27 cellular contexts compared by ENCODE assay signal in genomic region chr12:62695696-62696095, GRCh38.
DNase-seq lines count a peak whose midpoint lies in the region; FAIRE-seq and TF ChIP-seq lines count a peak whose summit lies in the region.
"Had no signal": no experiment of that assay in that cellular context is flagged by ENCODE, and none has a peak within 500 bp of the region (broad histone marks: within the 10 kb centered on the region; RNA-seq: fewer than 3 reads in every experiment).

No MANE protein-coding gene starts in this region.

- H2BK5ac ChIP-seq in neuronal stem cell (ENCODE audit: low read length): no peak overlapping the region

- TF ChIP-seq CTCF in OCI-LY3 (IDR thresholded peaks at IDR 0.05; ENCODE audit: low read depth, low read length): no peak

- H3K27ac ChIP-seq in OCI-LY3 (ENCODE audit: low read length) (no peak overlapping the region), neuronal stem cell (replicated peaks; ENCODE audit: low read length) (no peak overlapping the region), small intestine (ENCODE audit: low read depth in 1 of 2, low read length in 1 of 2) (no peak overlapping the region)
- H3K27ac ChIP-seq: 22Rv1, SK-N-MC had no signal

- peaks cover 15% of the 10 kb centered on the region for H3K4me1 Mint-ChIP-seq in activated CD4-positive, alpha-beta T cell treated with anti-CD3 and anti-CD28 coated beads, Interleukin-2, amount 10 ng/mL, durations not matched to agents 24 days and 14 days
- peaks cover 22% of the 10 kb centered on the region for H3K4me1 Mint-ChIP-seq in dendritic cell treated with granulocyte-macrophage colony-stimulating factor and Interleukin-4, amounts not matched to agents 40 ng/mL and 50 ng/mL, for 4 days (ENCODE audit: low read depth)
- H3K4me1 Mint-ChIP-seq: CD4-positive, CD25-positive, alpha-beta regulatory T cell had no signal

- H2BK12ac ChIP-seq in neuronal stem cell (ENCODE audit: low read length): no peak overlapping the region

- no peak overlapping the region for H4K8ac ChIP-seq in neuronal stem cell (ENCODE audit: low read depth, low read length)

- H3K18ac ChIP-seq in neuronal stem cell (ENCODE audit: low read length): peak overlapping the region; percentile 6

- H3K36me3 ChIP-seq in OCI-LY3 (replicated peaks; ENCODE audit: low read depth, low read length) (no peaks in the 10 kb centered on the region), neuronal stem cell (replicated peaks in 1 of 2; ENCODE audit: control insufficient read depth in 2 of 2, insufficient read depth in 2 of 2, low read length in 2 of 2) (no peaks in the 10 kb centered on the region), small intestine (ENCODE audit: control insufficient read depth in 2 of 2, insufficient read depth in 2 of 2, low read length in 2 of 2) (no peaks in the 10 kb centered on the region)
- H3K36me3 ChIP-seq: BE2C had no signal

- H3K4me3 Mint-ChIP-seq in activated CD4-positive, alpha-beta T cell treated with anti-CD3 and anti-CD28 coated beads, Interleukin-2, amount 10 ng/mL, durations not matched to agents 24 days and 14 days: no peak overlapping the region
- H3K4me3 Mint-ChIP-seq in dendritic cell treated with granulocyte-macrophage colony-stimulating factor and Interleukin-4, amounts not matched to agents 40 ng/mL and 50 ng/mL, for 4 days: no peak overlapping the region
- H3K4me3 Mint-ChIP-seq: CD4-positive, CD25-positive, alpha-beta regulatory T cell; H9 had no signal

- no peak overlapping the region for H3K4ac ChIP-seq in neuronal stem cell (ENCODE audit: low read length)

- no peak overlapping the region for H3K4me3 ChIP-seq in OCI-LY3 (ENCODE audit: low read length)
- H3K4me3 ChIP-seq in neuronal stem cell (ENCODE audit: low read length in 2 of 2): no peak overlapping the region
- H3K4me3 ChIP-seq in small intestine (ENCODE audit: low read depth in 1 of 2, low read length in 2 of 2): no peak overlapping the region
- H3K4me3 ChIP-seq: SK-N-MC had no signal

- no peaks in the 10 kb centered on the region for H3K79me1 ChIP-seq in neuronal stem cell (ENCODE audit: low read depth, low read length)

- H3K36me3 Mint-ChIP-seq in activated CD4-positive, alpha-beta T cell treated with anti-CD3 and anti-CD28 coated beads, Interleukin-2, amount 10 ng/mL, durations not matched to agents 24 days and 14 days (ENCODE audit: low read depth): no peaks in the 10 kb centered on the region
- H3K36me3 Mint-ChIP-seq in dendritic cell treated with granulocyte-macrophage colony-stimulating factor and Interleukin-4, amounts not matched to agents 40 ng/mL and 50 ng/mL, for 4 days (ENCODE audit: low read depth): no peaks in the 10 kb centered on the region
- H3K36me3 Mint-ChIP-seq: CD4-positive, CD25-positive, alpha-beta regulatory T cell had no signal

- no peaks in the 10 kb centered on the region for H3K79me2 ChIP-seq in OCI-LY3 (ENCODE audit: low read length)

- no peak overlapping the region for H2BK120ac ChIP-seq in neuronal stem cell (ENCODE audit: low read depth, low read length)

- H2BK15ac ChIP-seq in neuronal stem cell (ENCODE audit: low read length): no peak overlapping the region

- WGBS in neuronal stem cell (ENCODE audit: extremely low coverage in 2 of 2, insufficient read length in 2 of 2, insufficient replicate concordance in 1 of 2), 2 donors: no CpG with 5 or more reads among the region's 2 CpGs
- WGBS in small intestine, 3 donors: 91 to 94% (median 94%) methylated on average over 2 of the region's 2 CpGs

- no peaks in the 10 kb centered on the region for H3K9me3 ChIP-seq in OCI-LY3 (ENCODE audit: insufficient read depth, low read length)
- peaks cover 0 to 6% of the 10 kb centered on the region in 2 donors for H3K9me3 ChIP-seq in neuronal stem cell (replicated peaks in 1 of 2; ENCODE audit: control insufficient read depth in 2 of 2, insufficient read depth in 1 of 2, low read depth in 1 of 2, low read length in 2 of 2)
- H3K9me3 ChIP-seq in small intestine (ENCODE audit: control insufficient read depth, low read depth): no peaks in the 10 kb centered on the region
- H3K9me3 ChIP-seq: BE2C had no signal

- no peak overlapping the region for H4K91ac ChIP-seq in neuronal stem cell (ENCODE audit: low read depth, low read length, poor library complexity)

- H2AFZ ChIP-seq in OCI-LY3 (ENCODE audit: low read depth, low read length) (no peak overlapping the region), neuronal stem cell (ENCODE audit: low read length) (no peak overlapping the region)

- intact Hi-C loops in activated CD4-positive, alpha-beta T cell treated with anti-CD3 and anti-CD28 coated beads, Interleukin-2, amount 10 ng/mL, durations not matched to agents 24 days and 14 days (cut with micrococcal nuclease): loop anchor here (5.0 kb wide), 1 partner anchor 62 kb away; no protein-coding TSS in a partner anchor
- intact Hi-C loops in dendritic cell treated with granulocyte-macrophage colony-stimulating factor and Interleukin-4, amounts not matched to agents 40 ng/mL and 50 ng/mL, for 4 days (cut with micrococcal nuclease): no loop called here

- DNase-seq in activated CD4-positive, alpha-beta T cell treated with anti-CD3 and anti-CD28 coated beads, Interleukin-2, amount 10 ng/mL, durations not matched to agents 24 days and 14 days: no peak
- no peak for DNase-seq in activated CD4-positive, alpha-beta T cell treated with anti-CD3 and anti-CD28 coated beads, Interleukin-2, amount 50 U/mL, for 48 hours
- DNase-seq in neuronal stem cell (ENCODE audit: low spot score): no peak
- DNase-seq in DMS 273 (lab: John Stamatoyannopoulos, UW; ENCODE audit: unreplicated experiment): no peak
- no peak for DNase-seq in small intestine
- no peak for DNase-seq in NOMO-1 (lab: John Stamatoyannopoulos, UW; ENCODE audit: unreplicated experiment in 2 of 2)
- DNase-seq: BE2C, DMS 273 treated with DMSO at 0.1 percent for 48 hours, DMS79, EL, H9, NCI-H1092 treated with DMSO at 0.1 percent for 48 hours, NCI-H1436, NCI-H187, NCI-H2081 treated with DMSO at 0.1 percent for 48 hours, NCI-H2171, NCI-H226, NCI-H510A, NCI-H69, SIG-M5 had no signal

- H3K9ac ChIP-seq in OCI-LY3 (ENCODE audit: low read length): no peak overlapping the region
- H3K9ac ChIP-seq in neuronal stem cell (ENCODE audit: low read depth, low read length, poor library complexity): no peak overlapping the region

- H4K20me1 ChIP-seq in OCI-LY3 (ENCODE audit: insufficient read depth, low read length): 0 out of 2 replicates have a peak, but pooled peaks cover 2% of the 10 kb centered on the region

- H3K4me1 ChIP-seq in OCI-LY3 (ENCODE audit: low read length): peaks cover 34% of the 10 kb centered on the region
- peaks cover 0 to 3% of the 10 kb centered on the region in 2 donors for H3K4me1 ChIP-seq in neuronal stem cell (ENCODE audit: control insufficient read depth in 2 of 2, insufficient read depth in 1 of 2, low read depth in 1 of 2, low read length in 2 of 2)
- H3K4me1 ChIP-seq in small intestine (ENCODE audit: control insufficient read depth in 2 of 2, insufficient read depth in 1 of 2, low read depth in 1 of 2, low read length in 1 of 2): peaks cover 0 to 2% of the 10 kb centered on the region in 2 donors
- H3K4me1 ChIP-seq: BE2C had no signal

- H3K4me2 ChIP-seq in OCI-LY3 (ENCODE audit: low read length) (peak overlapping the region; percentile 69), neuronal stem cell (ENCODE audit: insufficient read depth, low read length, poor library complexity, severe bottlenecking) (no peak overlapping the region)

- no peak overlapping the region for H2AK5ac ChIP-seq in neuronal stem cell (ENCODE audit: low read depth, low read length)

- H3K27ac Mint-ChIP-seq in activated CD4-positive, alpha-beta T cell treated with anti-CD3 and anti-CD28 coated beads, Interleukin-2, amount 10 ng/mL, durations not matched to agents 24 days and 14 days: peak overlapping the region; percentile 39
- peak overlapping the region; percentile 15 for H3K27ac Mint-ChIP-seq in dendritic cell treated with granulocyte-macrophage colony-stimulating factor and Interleukin-4, amounts not matched to agents 40 ng/mL and 50 ng/mL, for 4 days
- H3K27ac Mint-ChIP-seq: CD4-positive, CD25-positive, alpha-beta regulatory T cell had no signal

- H3K23ac ChIP-seq in neuronal stem cell (ENCODE audit: low read depth, low read length, poor library complexity): peak overlapping the region; percentile 20

- peaks cover 3% of the 10 kb centered on the region for H3K27me3 Mint-ChIP-seq in activated CD4-positive, alpha-beta T cell treated with anti-CD3 and anti-CD28 coated beads, Interleukin-2, amount 10 ng/mL, durations not matched to agents 24 days and 14 days
- H3K27me3 Mint-ChIP-seq in dendritic cell treated with granulocyte-macrophage colony-stimulating factor and Interleukin-4, amounts not matched to agents 40 ng/mL and 50 ng/mL, for 4 days: no peaks in the 10 kb centered on the region

- H3K14ac ChIP-seq in neuronal stem cell (ENCODE audit: low read length): no peak overlapping the region

- H3K9me3 Mint-ChIP-seq in activated CD4-positive, alpha-beta T cell treated with anti-CD3 and anti-CD28 coated beads, Interleukin-2, amount 10 ng/mL, durations not matched to agents 24 days and 14 days: no peaks in the 10 kb centered on the region
- H3K9me3 Mint-ChIP-seq in dendritic cell treated with granulocyte-macrophage colony-stimulating factor and Interleukin-4, amounts not matched to agents 40 ng/mL and 50 ng/mL, for 4 days: no peaks in the 10 kb centered on the region
- H3K9me3 Mint-ChIP-seq: CD4-positive, CD25-positive, alpha-beta regulatory T cell; H9 had no signal

- H3K27me3 ChIP-seq in OCI-LY3 (ENCODE audit: low read depth, low read length) (no peaks in the 10 kb centered on the region), neuronal stem cell (ENCODE audit: control insufficient read depth in 3 of 3, insufficient read depth in 3 of 3, low read depth in 1 of 3, low read length in 3 of 3) (no peaks in the 10 kb centered on the region), small intestine (ENCODE audit: control insufficient read depth in 2 of 2, insufficient read depth in 2 of 2, low read length in 2 of 2) (no peaks in the 10 kb centered on the region)
- H3K27me3 ChIP-seq: BE2C had no signal

- FAIRE-seq in small intestine (lab: Jason Lieb, UNC): no peak
- FAIRE-seq: GM12891, RCC 7860 had no signal
